19 cellular contexts compared by ENCODE assay signal in the genomic region with DNA sequence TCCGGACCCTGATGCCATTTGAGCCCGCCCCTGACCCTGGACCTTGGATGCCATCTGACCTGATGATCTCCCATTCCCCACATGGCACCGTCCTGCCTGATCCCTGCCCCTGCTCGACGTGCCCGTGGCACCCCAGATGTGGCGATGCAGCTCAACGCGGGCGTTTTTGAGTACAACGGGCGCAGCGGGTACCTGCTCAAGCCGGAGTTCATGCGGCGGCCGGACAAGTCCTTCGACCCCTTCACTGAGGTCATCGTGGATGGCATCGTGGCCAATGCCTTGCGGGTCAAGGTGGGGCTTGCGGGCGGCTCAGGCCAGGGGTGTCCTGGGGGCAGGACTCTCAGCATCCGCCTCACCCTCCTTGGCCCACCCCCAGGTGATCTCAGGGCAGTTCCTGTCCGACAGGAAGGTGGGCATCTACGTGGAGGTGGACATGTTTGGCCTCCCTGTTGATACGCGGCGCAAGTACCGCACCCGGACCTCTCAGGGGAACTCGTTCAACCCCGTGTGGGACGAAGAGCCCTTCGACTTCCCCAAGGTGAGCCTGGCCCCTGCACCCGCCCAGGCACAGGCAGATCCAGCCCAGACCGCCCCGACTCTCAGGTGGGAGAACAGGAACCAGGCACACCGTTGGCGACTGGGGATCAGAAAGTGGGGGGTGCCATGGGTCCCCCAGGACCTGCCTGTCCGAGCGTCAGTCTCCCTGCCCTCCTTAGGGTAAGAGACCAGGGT.
"Had no signal": no experiment of that assay in that cellular context is flagged by ENCODE, and none has a peak within 500 bp of the region (broad histone marks: within the 10 kb centered on the region; RNA-seq: fewer than 3 reads in every experiment).

No MANE protein-coding gene starts in this region.

- H3K27me3 Mint-ChIP-seq: activated CD8-positive, alpha-beta memory T cell treated with anti-CD3 and anti-CD28 coated beads, Interleukin-2, amount 10 ng/mL, durations not matched to agents 7 days and 5 days; activated naive CD8-positive, alpha-beta T cell; naive thymus-derived CD8-positive, alpha-beta T cell; type B pancreatic cell had no signal

- H3K27me3 ChIP-seq: dorsolateral prefrontal cortex, esophagus muscularis mucosa, right lobe of liver had no signal

- H3K27ac ChIP-seq: dorsolateral prefrontal cortex, esophagus muscularis mucosa, prostate gland, right lobe of liver had no signal

- H3K4me3 ChIP-seq: dorsolateral prefrontal cortex, esophagus muscularis mucosa, lung, mucosa of descending colon, prostate gland, right lobe of liver had no signal

- H3K9me3 Mint-ChIP-seq: activated T-cell treated with anti-CD3 and anti-CD28 coated beads, Interleukin-2, amount 50 U/mL, for 4 hours; naive thymus-derived CD8-positive, alpha-beta T cell; type B pancreatic cell had no signal

- H3K4me3 Mint-ChIP-seq: activated CD8-positive, alpha-beta memory T cell treated with anti-CD3 and anti-CD28 coated beads, Interleukin-2, amount 10 ng/mL, durations not matched to agents 7 days and 5 days; activated naive CD8-positive, alpha-beta T cell; activated T-cell treated with anti-CD3 and anti-CD28 coated beads, Interleukin-2, amount 50 U/mL, for 4 hours; type B pancreatic cell had no signal

- ATAC-seq: activated CD8-positive, alpha-beta memory T cell treated with anti-CD3 and anti-CD28 coated beads, Interleukin-2, amount 10 ng/mL, durations not matched to agents 7 days and 5 days; activated T-cell treated with anti-CD3 and anti-CD28 coated beads, Interleukin-2, amount 50 U/mL, for 4 hours; left colon; mucosa of descending colon; naive thymus-derived CD8-positive, alpha-beta T cell had no signal

- H3K36me3 ChIP-seq: right lobe of liver had no signal

- H3K4me1 ChIP-seq: prostate gland, right lobe of liver had no signal

- DNase-seq: activated CD4-positive, alpha-beta T cell treated with anti-CD3 and anti-CD28 coated beads, Interleukin-2, amount 50 U/mL, for 4 hours; activated CD8-positive, alpha-beta memory T cell treated with anti-CD3 and anti-CD28 coated beads, Interleukin-2, amount 10 ng/mL, durations not matched to agents 7 days and 5 days; activated effector memory CD4-positive, alpha-beta T cell treated with anti-CD3 and anti-CD28 coated beads, Interleukin-2, amount 50 U/mL, for 16 hours; activated T-cell treated with anti-CD3 and anti-CD28 coated beads, Interleukin-2, amount 50 U/mL, for 4 hours; aorta; dorsolateral prefrontal cortex; left colon; mucosa of descending colon; nucleus accumbens; stimulated activated CD4-positive, alpha-beta T cell treated with anti-CD3 and anti-CD28 coated beads, Interleukin-2, amount 100 ng/mL, for 24 hours; stimulated activated naive CD4-positive, alpha-beta T cell; substantia nigra had no signal

- H3K9me3 ChIP-seq: esophagus muscularis mucosa, mucosa of descending colon, prostate gland, right lobe of liver had no signal

- H3K27ac Mint-ChIP-seq: activated CD8-positive, alpha-beta memory T cell treated with anti-CD3 and anti-CD28 coated beads, Interleukin-2, amount 10 ng/mL, durations not matched to agents 7 days and 5 days; type B pancreatic cell had no signal
